ENCODE assay signal across 29 cellular contexts in the genomic region with DNA sequence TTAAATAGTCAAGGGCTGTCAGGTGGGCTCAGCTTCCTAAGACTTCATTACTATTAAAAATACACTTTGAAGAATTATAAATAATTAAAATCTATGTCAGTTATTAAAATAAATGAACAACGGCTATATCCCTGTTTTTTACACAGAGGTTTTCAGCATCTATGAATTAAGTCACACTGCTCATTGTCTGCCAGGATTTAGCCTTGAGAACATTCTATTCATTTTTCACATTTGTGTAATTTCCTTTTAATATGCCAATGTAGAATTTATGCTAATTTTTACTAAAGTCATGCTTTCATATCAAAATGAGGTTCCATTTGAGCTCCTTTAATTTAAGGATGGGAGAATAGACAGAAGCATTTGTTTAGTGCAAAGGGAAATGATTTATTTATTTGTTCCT.
"Had no signal": no experiment of that assay in that cellular context is flagged by ENCODE, and none has a peak within 500 bp of the region (broad histone marks: within the 10 kb centered on the region; RNA-seq: fewer than 3 reads in every experiment).

No MANE protein-coding gene starts in this region.

- H3K27me3 ChIP-seq: esophagus muscularis mucosa, gastrocnemius medialis, heart left ventricle, hepatocyte, left lung, ovary, testis, tibial artery had no signal

- H3K36me3 Mint-ChIP-seq: mesothelial cell of epicardium; naive B cell; stimulated activated memory B cell treated with anti-CD40 and anti-IgM and Interleukin-4, amounts not matched to agents 10 μg/mL and 1 μg/mL and 100 μg/mL, for 72 hours; type B pancreatic cell had no signal

- H3K9me3 ChIP-seq: esophagus muscularis mucosa, gastrocnemius medialis, heart left ventricle, left lung, mucosa of descending colon, ovary, psoas muscle, spleen, testis, tibial artery had no signal

- H3K27me3 Mint-ChIP-seq: stimulated activated memory B cell treated with anti-CD40 and anti-IgM and Interleukin-4, amounts not matched to agents 10 μg/mL and 1 μg/mL and 100 μg/mL, for 72 hours had no signal

- H3K4me2 ChIP-seq: hepatocyte had no signal

- H3K4me1 Mint-ChIP-seq: mesothelial cell of epicardium; naive B cell; nephron; stimulated activated memory B cell treated with anti-CD40 and anti-IgM and Interleukin-4, amounts not matched to agents 10 μg/mL and 1 μg/mL and 100 μg/mL, for 72 hours had no signal

- H3K4me1 ChIP-seq: esophagus muscularis mucosa, gastrocnemius medialis, heart left ventricle, left lung, psoas muscle, spleen, testis, tibial artery had no signal

- H3K4me3 ChIP-seq: esophagus muscularis mucosa, gastrocnemius medialis, heart left ventricle, hepatocyte, left lung, mucosa of descending colon, ovary, psoas muscle, skin epidermis, spleen, testis, tibial artery had no signal

- H3K27ac ChIP-seq: esophagus muscularis mucosa, gastrocnemius medialis, heart left ventricle, hepatocyte, left lung, ovary, psoas muscle, skin epidermis, spleen, testis, tibial artery had no signal

- H3K79me2 ChIP-seq: hepatocyte had no signal

- H3K27ac Mint-ChIP-seq: endodermal cell; mesothelial cell of epicardium; naive B cell; nephron; stimulated activated memory B cell treated with anti-CD40 and anti-IgM and Interleukin-4, amounts not matched to agents 10 μg/mL and 1 μg/mL and 100 μg/mL, for 72 hours; type B pancreatic cell had no signal

- H3K9me3 Mint-ChIP-seq: endodermal cell; mesothelial cell of epicardium; nephron; stimulated activated memory B cell treated with anti-CD40 and anti-IgM and Interleukin-4, amounts not matched to agents 10 μg/mL and 1 μg/mL and 100 μg/mL, for 72 hours; type B pancreatic cell had no signal

- H2AFZ ChIP-seq: hepatocyte had no signal

- H3K4me3 Mint-ChIP-seq: endodermal cell; mesothelial cell of epicardium; naive B cell; nephron; stimulated activated memory B cell treated with anti-CD40 and anti-IgM and Interleukin-4, amounts not matched to agents 10 μg/mL and 1 μg/mL and 100 μg/mL, for 72 hours; type B pancreatic cell had no signal

- ATAC-seq: gastrocnemius medialis; heart left ventricle; left cardiac atrium; left lung; mucosa of descending colon; psoas muscle; right cardiac atrium; stimulated activated memory B cell treated with anti-CD40 and anti-IgM and Interleukin-4, amounts not matched to agents 10 μg/mL and 1 μg/mL and 100 μg/mL, for 72 hours; stimulated activated naive CD8-positive, alpha-beta T cell treated with anti-CD3 and anti-CD28 coated beads, Interleukin-15, Interleukin-2, amounts not matched to agents 100 U/mL and 50 U/mL, for 24 hours had no signal

- H3K36me3 ChIP-seq: esophagus muscularis mucosa, gastrocnemius medialis, heart left ventricle, left lung, ovary, spleen, tibial artery had no signal

- DNase-seq: cerebellar nuclear complex; effector CD8-positive, alpha-beta T cell; endodermal cell; foreskin fibroblast; gastrocnemius medialis; heart left ventricle; left cardiac atrium; left lung; mesenchymal stem cell; mucosa of descending colon; naive B cell; nucleus accumbens; ovary; posterior cingulate gyrus; psoas muscle; right cardiac atrium; spleen; stimulated activated CD4-positive, alpha-beta T cell treated with anti-CD3 and anti-CD28 coated beads, Interleukin-4, amount 100 ng/mL, for 4 hours; stimulated activated naive CD8-positive, alpha-beta T cell treated with anti-CD3 and anti-CD28 coated beads, Interleukin-15, Interleukin-2, amounts not matched to agents 100 U/mL and 50 U/mL, for 24 hours; substantia nigra; testis; tibial artery had no signal
